8 cellular contexts compared by ENCODE assay signal in the genomic region with DNA sequence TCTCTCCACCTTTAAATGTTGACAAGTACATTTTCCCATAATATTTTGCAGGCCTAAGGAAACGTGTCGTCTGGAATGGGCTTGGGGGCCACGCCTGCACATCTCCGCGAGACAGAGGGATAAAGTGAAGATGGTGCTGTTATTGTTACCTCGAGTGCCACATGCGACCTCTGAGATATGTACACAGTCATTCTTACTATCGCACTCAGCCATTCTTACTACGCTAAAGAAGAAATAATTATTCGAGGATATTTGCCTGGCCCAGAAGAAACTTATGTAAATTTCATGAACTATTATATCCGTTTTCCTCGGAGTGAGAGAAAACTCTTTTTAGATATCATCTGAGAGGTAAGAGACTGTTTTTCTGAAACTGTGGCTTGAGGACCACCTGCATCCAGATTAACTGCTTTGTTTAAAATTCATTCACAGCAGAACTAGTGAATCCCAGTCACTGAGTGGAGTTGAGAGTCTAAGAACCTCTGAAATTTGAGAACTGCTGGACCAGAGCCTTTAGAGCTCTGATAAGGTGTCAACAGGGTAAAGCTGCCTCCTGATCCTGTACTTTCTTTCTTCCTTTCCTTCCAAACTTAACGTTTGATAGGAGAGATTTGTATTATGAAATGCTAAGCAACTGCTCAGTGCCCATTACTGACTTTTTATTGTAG. TPM values are rescaled to one million over a fixed set of nuclear protein-coding genes. Genes with fewer than 3 reads are reported as not detected.
A peak's percentile ranks its signal among the peaks of the same experiment; 100 is the strongest.
DNase-seq lines count a peak whose midpoint lies in the region; ATAC-seq and TF ChIP-seq lines count a peak whose summit lies in the region.

No MANE protein-coding gene starts in this region.

- H3K9me3 Mint-ChIP-seq in activated T-cell treated with anti-CD3 and anti-CD28 coated beads, Interleukin-2, amount 50 U/mL, for 24 hours: no peaks in the 10 kb centered on the region
- H3K9me3 Mint-ChIP-seq in stimulated activated naive B cell treated with anti-CD40 and anti-IgM and Interleukin-4, amounts not matched to agents 10 μg/mL and 1 μg/mL and 100 μg/mL, for 72 hours: no peaks in the 10 kb centered on the region

- no peaks in the 10 kb centered on the region for H3K27me3 Mint-ChIP-seq in activated T-cell treated with anti-CD3 and anti-CD28 coated beads, Interleukin-2, amount 50 U/mL, for 24 hours
- H3K27me3 Mint-ChIP-seq in stimulated activated naive B cell treated with anti-CD40 and anti-IgM and Interleukin-4, amounts not matched to agents 10 μg/mL and 1 μg/mL and 100 μg/mL, for 72 hours: no peaks in the 10 kb centered on the region

- H3K36me3 Mint-ChIP-seq in activated T-cell treated with anti-CD3 and anti-CD28 coated beads, Interleukin-2, amount 50 U/mL, for 24 hours (ENCODE audit: low read depth): peaks cover 57% of the 10 kb centered on the region
- H3K36me3 Mint-ChIP-seq in stimulated activated naive B cell treated with anti-CD40 and anti-IgM and Interleukin-4, amounts not matched to agents 10 μg/mL and 1 μg/mL and 100 μg/mL, for 72 hours: peaks cover 11 to 18% of the 10 kb centered on the region in 2 donors

- H3K4me3 ChIP-seq in epithelial cell of proximal tubule (ENCODE audit: low read depth, low read length): peak overlapping the region; percentile 91

- no peak for TF ChIP-seq CTCF in epithelial cell of proximal tubule (conservative IDR thresholded peaks at IDR 0.05; ENCODE audit: low read depth, low read length)

- no peak for DNase-seq in activated T-cell treated with anti-CD3 and anti-CD28 coated beads, Interleukin-2, amount 50 U/mL, for 24 hours
- DNase-seq in activated T-cell treated with anti-CD3 and anti-CD28 coated beads, Interleukin-2, amount 50 U/mL, for 48 hours: no peak
- peak; percentile 56 for DNase-seq in NCI-H69 (lab: John Stamatoyannopoulos, UW)
- no peak for DNase-seq in epithelial cell of proximal tubule (ENCODE audit: low read depth)
- no peak for DNase-seq in stimulated activated naive B cell treated with anti-CD40 and anti-IgM and Interleukin-4, amounts not matched to agents 10 μg/mL and 1 μg/mL and 100 μg/mL, for 72 hours
- DNase-seq in T-helper 9 cell: no peak
- DNase-seq in NCI-H187 (lab: John Stamatoyannopoulos, UW): no peak

- H3K4me1 Mint-ChIP-seq in activated T-cell treated with anti-CD3 and anti-CD28 coated beads, Interleukin-2, amount 50 U/mL, for 24 hours (ENCODE audit: low read depth): peaks cover 16% of the 10 kb centered on the region
- peaks cover 11 to 29% of the 10 kb centered on the region in 2 donors for H3K4me1 Mint-ChIP-seq in stimulated activated naive B cell treated with anti-CD40 and anti-IgM and Interleukin-4, amounts not matched to agents 10 μg/mL and 1 μg/mL and 100 μg/mL, for 72 hours

- H3K4me3 Mint-ChIP-seq in activated T-cell treated with anti-CD3 and anti-CD28 coated beads, Interleukin-2, amount 50 U/mL, for 24 hours: peak overlapping the region; percentile 99
- H3K4me3 Mint-ChIP-seq in stimulated activated naive B cell treated with anti-CD40 and anti-IgM and Interleukin-4, amounts not matched to agents 10 μg/mL and 1 μg/mL and 100 μg/mL, for 72 hours: peak overlapping the region; percentile 99

- ATAC-seq in stimulated activated naive B cell treated with anti-CD40 and anti-IgM and Interleukin-4, amounts not matched to agents 10 μg/mL and 1 μg/mL and 100 μg/mL, for 72 hours (replicated peaks): no peak
- no peak for ATAC-seq in HG02588 (IDR thresholded peaks at IDR 0.05; ENCODE audit: unreplicated experiment)

- H3K27ac Mint-ChIP-seq in activated T-cell treated with anti-CD3 and anti-CD28 coated beads, Interleukin-2, amount 50 U/mL, for 24 hours: peak overlapping the region; percentile 100
- H3K27ac Mint-ChIP-seq in stimulated activated naive B cell treated with anti-CD40 and anti-IgM and Interleukin-4, amounts not matched to agents 10 μg/mL and 1 μg/mL and 100 μg/mL, for 72 hours: peak overlapping the region; percentile 100

RNA-seq across cellular contexts. Expression of a gene that starts 0.8 kb away (rescaled TPM):
- 13.4 and 30.2 TPM in 2 replicates for total RNA-seq in epithelial cell of proximal tubule
